ENCODE assay signal across 20 cellular contexts in genomic region chr2:174669321-174669720, GRCh38.
"Had no signal": no experiment of that assay in that cellular context is flagged by ENCODE, and none has a peak within 500 bp of the region (broad histone marks: within the 10 kb centered on the region; RNA-seq: fewer than 3 reads in every experiment).

No MANE protein-coding gene starts in this region.

- H3K4me2 ChIP-seq: KMS-11, SK-N-SH had no signal

- H3K4me3 ChIP-seq: K562 had no signal

- DNase-seq: Kasumi-1, MM.1S, NCI-H1092 treated with DMSO at 0.1 percent for 48 hours, NCI-H1436, NCI-H187, NCI-H2029, NCI-H2081 treated with DMSO at 0.1 percent for 48 hours, NCI-H2171, NCI-H226, NCI-H446, NCI-H510A, NCI-H524 treated with DMSO at 0.1 percent for 48 hours, NCI-H69, NCI-H774, Right ventricle myocardium superior, RPMI8226, SK-N-SH, SW 1271 had no signal

- H3K9ac ChIP-seq: KMS-11, SK-N-SH had no signal

- H3K27ac ChIP-seq: KMS-11 had no signal

- H3K9me3 ChIP-seq: SK-N-SH had no signal
